28 cellular contexts compared by ENCODE assay signal in the genomic region with DNA sequence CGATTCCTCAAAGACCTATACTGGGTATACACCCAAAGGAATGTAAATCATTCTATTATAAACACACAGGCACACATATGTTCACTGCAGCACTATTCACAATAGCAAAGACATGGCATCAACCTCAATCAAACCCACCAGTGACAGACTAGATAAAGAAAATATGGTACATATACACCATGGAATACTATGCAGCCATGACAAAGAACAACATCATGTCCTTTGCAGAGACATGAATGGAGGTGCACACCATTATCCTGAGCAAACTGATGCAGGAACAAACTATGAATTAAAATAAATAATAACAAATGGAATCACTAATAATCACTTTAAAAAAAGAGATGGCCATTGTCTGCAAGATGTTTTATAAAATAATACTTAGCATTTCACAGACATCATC.
"Had no signal": no experiment of that assay in that cellular context is flagged by ENCODE, and none has a peak within 500 bp of the region (broad histone marks: within the 10 kb centered on the region; RNA-seq: fewer than 3 reads in every experiment).

No MANE protein-coding gene starts in this region.

- FAIRE-seq: endometrium, endothelial cell of umbilical vein, frontal cortex had no signal

- H3K36me3 ChIP-seq: colonic mucosa, esophagus muscularis mucosa, esophagus squamous epithelium, gastrocnemius medialis, gastroesophageal sphincter, heart left ventricle, heart right ventricle had no signal

- H3K27me3 ChIP-seq: colonic mucosa, dorsolateral prefrontal cortex, esophagus muscularis mucosa, esophagus squamous epithelium, foreskin keratinocyte, gastrocnemius medialis, gastroesophageal sphincter, heart left ventricle, heart right ventricle, hepatocyte had no signal

- H3K4me2 ChIP-seq: hepatocyte had no signal

- H2AFZ ChIP-seq: hepatocyte had no signal

- H3K9me3 ChIP-seq: colonic mucosa, esophagus muscularis mucosa, esophagus squamous epithelium, gastrocnemius medialis, gastroesophageal sphincter had no signal

- H3K79me2 ChIP-seq: hepatocyte had no signal

- H3K4me1 ChIP-seq: colonic mucosa, esophagus squamous epithelium, foreskin keratinocyte, gastrocnemius medialis, gastroesophageal sphincter had no signal

- DNase-seq: colonic mucosa; cortex of kidney; dermis blood vessel endothelial cell; dorsolateral prefrontal cortex; effector CD4-positive, alpha-beta T cell; effector CD8-positive, alpha-beta T cell; effector memory CD4-positive, alpha-beta T cell; effector memory CD8-positive, alpha-beta T cell; endodermal cell; erythroblast; esophagus squamous epithelium; foreskin fibroblast; foreskin keratinocyte; foreskin melanocyte; gastrocnemius medialis; glutamatergic neuron; head of caudate nucleus; heart left ventricle; heart right ventricle had no signal

- H3K27ac ChIP-seq: colonic mucosa, coronary artery, epithelial cell of prostate, esophagus muscularis mucosa, esophagus squamous epithelium, foreskin keratinocyte, gastrocnemius medialis, gastroesophageal sphincter, heart left ventricle, heart right ventricle, hepatocyte had no signal

- H3K4me3 ChIP-seq: colonic mucosa, coronary artery, dorsolateral prefrontal cortex, esophagus muscularis mucosa, esophagus squamous epithelium, gastrocnemius medialis, gastroesophageal sphincter, heart left ventricle, heart right ventricle, hepatocyte had no signal

- ATAC-seq: effector memory CD8-positive, alpha-beta T cell; esophagus mucosa; foreskin keratinocyte; gastrocnemius medialis; gastroesophageal sphincter; heart left ventricle; heart right ventricle had no signal
